2 cellular contexts compared by ENCODE assay signal in the genomic region with DNA sequence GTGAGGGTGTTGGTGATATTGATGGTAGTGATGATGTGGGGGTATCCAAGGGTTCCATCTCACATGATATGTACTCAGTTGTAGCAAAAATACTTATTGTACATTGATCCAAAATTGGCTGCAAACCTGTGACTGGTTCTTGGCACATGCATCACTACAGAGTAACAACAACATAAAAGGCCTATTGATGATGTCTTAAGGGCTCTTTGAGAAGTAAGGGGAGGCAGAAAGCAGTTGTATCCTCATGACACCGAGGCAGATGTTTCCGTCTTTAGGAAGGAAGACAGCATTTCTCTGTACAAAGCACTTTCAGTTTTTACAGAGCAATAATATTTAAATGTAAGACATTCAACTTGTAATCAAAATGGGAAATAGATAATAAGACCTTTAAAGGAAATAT.
TF ChIP-seq lines count a peak whose summit lies in the region.

No MANE protein-coding gene starts in this region.

TF ChIP-seq in H1, 55 proteins besides CTCF, POLR2A, EP300 and RAD21:
- no peak for TF ChIP-seq SP1 (IDR thresholded peaks at IDR 0.05; ENCODE audit: low read depth, low read length)
- no peak for TF ChIP-seq TEAD4 (IDR thresholded peaks at IDR 0.05; ENCODE audit: low read depth, low read length)
- TF ChIP-seq, protein P1, sequence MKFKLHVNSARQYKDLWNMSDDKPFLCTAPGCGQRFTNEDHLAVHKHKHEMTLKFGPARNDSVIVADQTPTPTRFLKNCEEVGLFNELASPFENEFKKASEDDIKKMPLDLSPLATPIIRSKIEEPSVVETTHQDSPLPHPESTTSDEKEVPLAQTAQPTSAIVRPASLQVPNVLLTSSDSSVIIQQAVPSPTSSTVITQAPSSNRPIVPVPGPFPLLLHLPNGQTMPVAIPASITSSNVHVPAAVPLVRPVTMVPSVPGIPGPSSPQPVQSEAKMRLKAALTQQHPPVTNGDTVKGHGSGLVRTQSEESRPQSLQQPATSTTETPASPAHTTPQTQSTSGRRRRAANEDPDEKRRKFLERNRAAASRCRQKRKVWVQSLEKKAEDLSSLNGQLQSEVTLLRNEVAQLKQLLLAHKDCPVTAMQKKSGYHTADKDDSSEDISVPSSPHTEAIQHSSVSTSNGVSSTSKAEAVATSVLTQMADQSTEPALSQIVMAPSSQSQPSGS (IDR thresholded peaks at IDR 0.05; ENCODE audit: low read length): no peak
- TF ChIP-seq KDM5A (IDR thresholded peaks at IDR 0.05; ENCODE audit: low read length): no peak
- TF ChIP-seq ZNF274 (IDR thresholded peaks at IDR 0.05; ENCODE audit: borderline replicate concordance, extremely low read depth, low read length): no peak
- TF ChIP-seq CBX8 (IDR thresholded peaks at IDR 0.05; ENCODE audit: borderline replicate concordance, low read depth, low read length): no peak
- no peak for TF ChIP-seq SRF (IDR thresholded peaks at IDR 0.05; ENCODE audit: low read depth, low read length)
- no peak for TF ChIP-seq CBX5 (IDR thresholded peaks at IDR 0.05; ENCODE audit: low read depth, low read length)
- no peak for TF ChIP-seq TAF7 (optimal IDR thresholded peaks at IDR 0.05; ENCODE audit: borderline replicate concordance, low read depth, low read length)
- no peak for TF ChIP-seq ASH2L (IDR thresholded peaks at IDR 0.05; ENCODE audit: low read length)
- no peak for TF ChIP-seq EZH2 (IDR thresholded peaks at IDR 0.05; ENCODE audit: low read depth, low read length, severe bottlenecking)
- TF ChIP-seq, protein P2, sequence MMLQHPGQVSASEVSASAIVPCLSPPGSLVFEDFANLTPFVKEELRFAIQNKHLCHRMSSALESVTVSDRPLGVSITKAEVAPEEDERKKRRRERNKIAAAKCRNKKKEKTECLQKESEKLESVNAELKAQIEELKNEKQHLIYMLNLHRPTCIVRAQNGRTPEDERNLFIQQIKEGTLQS (IDR thresholded peaks at IDR 0.05; ENCODE audit: insufficient read depth, low read depth, low read length): no peak
- TF ChIP-seq RFX5 (IDR thresholded peaks at IDR 0.05; ENCODE audit: borderline replicate concordance, low read depth, low read length): no peak
- no peak for TF ChIP-seq PHF8 (conservative IDR thresholded peaks at IDR 0.05; ENCODE audit: low read depth, low read length)
- TF ChIP-seq YY1 (IDR thresholded peaks at IDR 0.05; ENCODE audit: low read depth, low read length): no peak
- no peak for TF ChIP-seq TCF12 (IDR thresholded peaks at IDR 0.05; ENCODE audit: low read depth, low read length)
- no peak for TF ChIP-seq SIX5 (IDR thresholded peaks at IDR 0.05; ENCODE audit: low read depth, low read length)

TF ChIP-seq in GM23338, 12 proteins besides CTCF, POLR2A, EP300 and RAD21:
- no peak for TF ChIP-seq EZH2phosphoT487 (IDR thresholded peaks at IDR 0.05; ENCODE audit: unreplicated experiment)
- TF ChIP-seq ZNF114 (CRISPR knock-in tag; IDR thresholded peaks at IDR 0.05): no peak
- no peak for TF ChIP-seq CREB1 (CRISPR knock-in tag; IDR thresholded peaks at IDR 0.05; ENCODE audit: low read depth)
- TF ChIP-seq EZH2 (IDR thresholded peaks at IDR 0.05; ENCODE audit: low read depth, unreplicated experiment): no peak
- no peak for TF ChIP-seq POLR2AphosphoS5 (IDR thresholded peaks at IDR 0.05; ENCODE audit: low read depth)
- TF ChIP-seq JUNB (IDR thresholded peaks at IDR 0.05; ENCODE audit: unreplicated experiment): no peak
- TF ChIP-seq, protein P3, sequence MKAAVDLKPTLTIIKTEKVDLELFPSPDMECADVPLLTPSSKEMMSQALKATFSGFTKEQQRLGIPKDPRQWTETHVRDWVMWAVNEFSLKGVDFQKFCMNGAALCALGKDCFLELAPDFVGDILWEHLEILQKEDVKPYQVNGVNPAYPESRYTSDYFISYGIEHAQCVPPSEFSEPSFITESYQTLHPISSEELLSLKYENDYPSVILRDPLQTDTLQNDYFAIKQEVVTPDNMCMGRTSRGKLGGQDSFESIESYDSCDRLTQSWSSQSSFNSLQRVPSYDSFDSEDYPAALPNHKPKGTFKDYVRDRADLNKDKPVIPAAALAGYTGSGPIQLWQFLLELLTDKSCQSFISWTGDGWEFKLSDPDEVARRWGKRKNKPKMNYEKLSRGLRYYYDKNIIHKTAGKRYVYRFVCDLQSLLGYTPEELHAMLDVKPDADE (IDR thresholded peaks at IDR 0.05): no peak
- TF ChIP-seq, protein P4, sequence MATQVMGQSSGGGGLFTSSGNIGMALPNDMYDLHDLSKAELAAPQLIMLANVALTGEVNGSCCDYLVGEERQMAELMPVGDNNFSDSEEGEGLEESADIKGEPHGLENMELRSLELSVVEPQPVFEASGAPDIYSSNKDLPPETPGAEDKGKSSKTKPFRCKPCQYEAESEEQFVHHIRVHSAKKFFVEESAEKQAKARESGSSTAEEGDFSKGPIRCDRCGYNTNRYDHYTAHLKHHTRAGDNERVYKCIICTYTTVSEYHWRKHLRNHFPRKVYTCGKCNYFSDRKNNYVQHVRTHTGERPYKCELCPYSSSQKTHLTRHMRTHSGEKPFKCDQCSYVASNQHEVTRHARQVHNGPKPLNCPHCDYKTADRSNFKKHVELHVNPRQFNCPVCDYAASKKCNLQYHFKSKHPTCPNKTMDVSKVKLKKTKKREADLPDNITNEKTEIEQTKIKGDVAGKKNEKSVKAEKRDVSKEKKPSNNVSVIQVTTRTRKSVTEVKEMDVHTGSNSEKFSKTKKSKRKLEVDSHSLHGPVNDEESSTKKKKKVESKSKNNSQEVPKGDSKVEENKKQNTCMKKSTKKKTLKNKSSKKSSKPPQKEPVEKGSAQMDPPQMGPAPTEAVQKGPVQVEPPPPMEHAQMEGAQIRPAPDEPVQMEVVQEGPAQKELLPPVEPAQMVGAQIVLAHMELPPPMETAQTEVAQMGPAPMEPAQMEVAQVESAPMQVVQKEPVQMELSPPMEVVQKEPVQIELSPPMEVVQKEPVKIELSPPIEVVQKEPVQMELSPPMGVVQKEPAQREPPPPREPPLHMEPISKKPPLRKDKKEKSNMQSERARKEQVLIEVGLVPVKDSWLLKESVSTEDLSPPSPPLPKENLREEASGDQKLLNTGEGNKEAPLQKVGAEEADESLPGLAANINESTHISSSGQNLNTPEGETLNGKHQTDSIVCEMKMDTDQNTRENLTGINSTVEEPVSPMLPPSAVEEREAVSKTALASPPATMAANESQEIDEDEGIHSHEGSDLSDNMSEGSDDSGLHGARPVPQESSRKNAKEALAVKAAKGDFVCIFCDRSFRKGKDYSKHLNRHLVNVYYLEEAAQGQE (IDR thresholded peaks at IDR 0.05; ENCODE audit: unreplicated experiment): no peak
- TF ChIP-seq ZNF331 (CRISPR knock-in tag; IDR thresholded peaks at IDR 0.05; ENCODE audit: low read depth): no peak
- TF ChIP-seq NANOG (IDR thresholded peaks at IDR 0.05; ENCODE audit: borderline replicate concordance): no peak
- TF ChIP-seq, protein P5, sequence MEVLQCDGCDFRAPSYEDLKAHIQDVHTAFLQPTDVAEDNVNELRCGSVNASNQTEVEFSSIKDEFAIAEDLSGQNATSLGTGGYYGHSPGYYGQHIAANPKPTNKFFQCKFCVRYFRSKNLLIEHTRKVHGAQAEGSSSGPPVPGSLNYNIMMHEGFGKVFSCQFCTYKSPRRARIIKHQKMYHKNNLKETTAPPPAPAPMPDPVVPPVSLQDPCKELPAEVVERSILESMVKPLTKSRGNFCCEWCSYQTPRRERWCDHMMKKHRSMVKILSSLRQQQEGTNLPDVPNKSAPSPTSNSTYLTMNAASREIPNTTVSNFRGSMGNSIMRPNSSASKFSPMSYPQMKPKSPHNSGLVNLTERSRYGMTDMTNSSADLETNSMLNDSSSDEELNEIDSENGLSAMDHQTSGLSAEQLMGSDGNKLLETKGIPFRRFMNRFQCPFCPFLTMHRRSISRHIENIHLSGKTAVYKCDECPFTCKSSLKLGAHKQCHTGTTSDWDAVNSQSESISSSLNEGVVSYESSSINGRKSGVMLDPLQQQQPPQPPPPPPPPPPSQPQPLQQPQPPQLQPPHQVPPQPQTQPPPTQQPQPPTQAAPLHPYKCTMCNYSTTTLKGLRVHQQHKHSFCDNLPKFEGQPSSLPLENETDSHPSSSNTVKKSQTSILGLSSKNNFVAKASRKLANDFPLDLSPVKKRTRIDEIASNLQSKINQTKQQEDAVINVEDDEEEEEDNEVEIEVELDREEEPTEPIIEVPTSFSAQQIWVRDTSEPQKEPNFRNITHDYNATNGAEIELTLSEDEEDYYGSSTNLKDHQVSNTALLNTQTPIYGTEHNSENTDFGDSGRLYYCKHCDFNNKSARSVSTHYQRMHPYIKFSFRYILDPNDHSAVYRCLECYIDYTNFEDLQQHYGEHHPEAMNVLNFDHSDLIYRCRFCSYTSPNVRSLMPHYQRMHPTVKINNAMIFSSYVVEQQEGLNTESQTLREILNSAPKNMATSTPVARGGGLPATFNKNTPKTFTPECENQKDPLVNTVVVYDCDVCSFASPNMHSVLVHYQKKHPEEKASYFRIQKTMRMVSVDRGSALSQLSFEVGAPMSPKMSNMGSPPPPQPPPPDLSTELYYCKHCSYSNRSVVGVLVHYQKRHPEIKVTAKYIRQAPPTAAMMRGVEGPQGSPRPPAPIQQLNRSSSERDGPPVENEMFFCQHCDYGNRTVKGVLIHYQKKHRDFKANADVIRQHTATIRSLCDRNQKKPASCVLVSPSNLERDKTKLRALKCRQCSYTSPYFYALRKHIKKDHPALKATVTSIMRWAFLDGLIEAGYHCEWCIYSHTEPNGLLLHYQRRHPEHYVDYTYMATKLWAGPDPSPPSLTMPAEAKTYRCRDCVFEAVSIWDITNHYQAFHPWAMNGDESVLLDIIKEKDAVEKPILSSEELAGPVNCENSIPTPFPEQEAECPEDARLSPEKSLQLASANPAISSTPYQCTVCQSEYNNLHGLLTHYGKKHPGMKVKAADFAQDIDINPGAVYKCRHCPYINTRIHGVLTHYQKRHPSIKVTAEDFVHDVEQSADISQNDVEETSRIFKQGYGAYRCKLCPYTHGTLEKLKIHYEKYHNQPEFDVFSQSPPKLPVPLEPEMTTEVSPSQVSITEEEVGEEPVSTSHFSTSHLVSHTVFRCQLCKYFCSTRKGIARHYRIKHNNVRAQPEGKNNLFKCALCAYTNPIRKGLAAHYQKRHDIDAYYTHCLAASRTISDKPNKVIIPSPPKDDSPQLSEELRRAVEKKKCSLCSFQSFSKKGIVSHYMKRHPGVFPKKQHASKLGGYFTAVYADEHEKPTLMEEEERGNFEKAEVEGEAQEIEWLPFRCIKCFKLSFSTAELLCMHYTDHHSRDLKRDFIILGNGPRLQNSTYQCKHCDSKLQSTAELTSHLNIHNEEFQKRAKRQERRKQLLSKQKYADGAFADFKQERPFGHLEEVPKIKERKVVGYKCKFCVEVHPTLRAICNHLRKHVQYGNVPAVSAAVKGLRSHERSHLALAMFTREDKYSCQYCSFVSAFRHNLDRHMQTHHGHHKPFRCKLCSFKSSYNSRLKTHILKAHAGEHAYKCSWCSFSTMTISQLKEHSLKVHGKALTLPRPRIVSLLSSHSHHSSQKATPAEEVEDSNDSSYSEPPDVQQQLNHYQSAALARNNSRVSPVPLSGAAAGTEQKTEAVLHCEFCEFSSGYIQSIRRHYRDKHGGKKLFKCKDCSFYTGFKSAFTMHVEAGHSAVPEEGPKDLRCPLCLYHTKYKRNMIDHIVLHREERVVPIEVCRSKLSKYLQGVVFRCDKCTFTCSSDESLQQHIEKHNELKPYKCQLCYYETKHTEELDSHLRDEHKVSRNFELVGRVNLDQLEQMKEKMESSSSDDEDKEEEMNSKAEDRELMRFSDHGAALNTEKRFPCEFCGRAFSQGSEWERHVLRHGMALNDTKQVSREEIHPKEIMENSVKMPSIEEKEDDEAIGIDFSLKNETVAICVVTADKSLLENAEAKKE (CRISPR knock-in tag; IDR thresholded peaks at IDR 0.05): no peak
- no peak for TF ChIP-seq STAT1 (IDR thresholded peaks at IDR 0.05; ENCODE audit: unreplicated experiment)
